ENCODE assay signal across 17 cellular contexts in the genomic region with DNA sequence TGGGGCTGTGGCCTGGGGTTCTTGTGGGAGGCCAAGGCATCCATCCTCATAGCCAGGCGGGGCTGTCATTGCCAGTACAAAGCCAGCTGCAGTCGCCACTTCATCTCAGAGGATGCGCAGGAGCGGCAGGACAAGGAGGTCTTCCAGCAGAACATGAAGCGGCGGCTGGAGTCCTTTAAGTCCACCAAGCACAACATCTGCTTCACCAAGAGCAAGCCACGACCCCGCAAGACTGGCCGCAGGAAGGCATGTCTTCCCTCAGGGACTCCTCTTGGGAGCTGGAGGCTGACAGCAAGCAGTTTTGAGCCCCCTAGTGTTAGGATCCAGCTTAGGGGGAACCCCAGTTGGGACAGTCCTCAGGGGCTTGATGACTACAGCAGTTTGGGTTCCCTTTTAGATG. TPM values are rescaled to one million over a fixed set of nuclear protein-coding genes. Genes with fewer than 3 reads are reported as not detected.
DNase-seq lines count a peak whose midpoint lies in the region; ATAC-seq, FAIRE-seq and TF ChIP-seq lines count a peak whose summit lies in the region.
"Had no signal": no experiment of that assay in that cellular context is flagged by ENCODE, and none has a peak within 500 bp of the region (broad histone marks: within the 10 kb centered on the region; RNA-seq: fewer than 3 reads in every experiment).

No MANE protein-coding gene starts in this region.

- peaks cover 40% of the 10 kb centered on the region for H3K27me3 Mint-ChIP-seq in astrocyte (ENCODE audit: low read depth, unreplicated experiment)

- peaks cover 9% of the 10 kb centered on the region for H3K9me3 Mint-ChIP-seq in astrocyte (ENCODE audit: unreplicated experiment)
- H3K9me3 Mint-ChIP-seq: activated naive CD4-positive, alpha-beta T cell treated with anti-CD3 and anti-CD28 coated beads for 36 hours; IgD-negative memory B cell; stimulated activated memory B cell treated with anti-CD40 and anti-IgM and Interleukin-4, amounts not matched to agents 10 μg/mL and 1 μg/mL and 100 μg/mL, for 72 hours had no signal

- H3K27ac ChIP-seq in astrocyte (ENCODE audit: low read depth, low read length): no peak overlapping the region
- no peak overlapping the region for H3K27ac ChIP-seq in mesendoderm (ENCODE audit: low read depth, low read length)
- H3K27ac ChIP-seq: body of pancreas, RWPE1, upper lobe of left lung had no signal

- peaks cover 6% of the 10 kb centered on the region for H3K36me3 Mint-ChIP-seq in astrocyte (ENCODE audit: low read depth, unreplicated experiment)
- H3K36me3 Mint-ChIP-seq: IgD-negative memory B cell; stimulated activated memory B cell treated with anti-CD40 and anti-IgM and Interleukin-4, amounts not matched to agents 10 μg/mL and 1 μg/mL and 100 μg/mL, for 72 hours had no signal

- no peak overlapping the region for H2BK15ac ChIP-seq in mesendoderm (replicated peaks; ENCODE audit: low read depth)

- peaks cover 10% of the 10 kb centered on the region for H3K4me1 Mint-ChIP-seq in astrocyte (ENCODE audit: low read depth, unreplicated experiment)
- H3K4me1 Mint-ChIP-seq: IgD-negative memory B cell; stimulated activated memory B cell treated with anti-CD40 and anti-IgM and Interleukin-4, amounts not matched to agents 10 μg/mL and 1 μg/mL and 100 μg/mL, for 72 hours had no signal

- no peak overlapping the region for H4K8ac ChIP-seq in mesendoderm (ENCODE audit: low read depth, low read length)

- H3K36me3 ChIP-seq in astrocyte (ENCODE audit: insufficient read depth, low read length) (no peaks in the 10 kb centered on the region), mesendoderm (ENCODE audit: control insufficient read depth, insufficient read depth, low read length) (no peaks in the 10 kb centered on the region)
- H3K36me3 ChIP-seq: upper lobe of left lung had no signal

- no peak overlapping the region for H3K27ac Mint-ChIP-seq in astrocyte (ENCODE audit: unreplicated experiment)
- H3K27ac Mint-ChIP-seq: activated naive CD4-positive, alpha-beta T cell treated with anti-CD3 and anti-CD28 coated beads for 36 hours; IgD-negative memory B cell; stimulated activated memory B cell treated with anti-CD40 and anti-IgM and Interleukin-4, amounts not matched to agents 10 μg/mL and 1 μg/mL and 100 μg/mL, for 72 hours had no signal

- ATAC-seq in GM21390 (IDR thresholded peaks at IDR 0.05; ENCODE audit: unreplicated experiment): no peak
- ATAC-seq: body of pancreas; left cardiac atrium; stimulated activated memory B cell treated with anti-CD40 and anti-IgM and Interleukin-4, amounts not matched to agents 10 μg/mL and 1 μg/mL and 100 μg/mL, for 72 hours had no signal

- H3K4me3 ChIP-seq in AG09309 (ENCODE audit: control insufficient read depth, low read depth, low read length) (no peak overlapping the region), astrocyte (ENCODE audit: insufficient read depth, low read depth, low read length) (no peak overlapping the region), mesendoderm (ENCODE audit: low read length) (no peak overlapping the region)
- H3K4me3 ChIP-seq: body of pancreas, smooth muscle cell, upper lobe of left lung had no signal

- no peaks in the 10 kb centered on the region for H3K79me2 ChIP-seq in astrocyte (ENCODE audit: insufficient read depth, low read length)
- H3K79me2 ChIP-seq in mesendoderm (ENCODE audit: control insufficient read depth, insufficient read depth, low read length): no peaks in the 10 kb centered on the region

- H2BK120ac ChIP-seq in mesendoderm (ENCODE audit: low read depth, low read length): no peak overlapping the region

- H3K27me3 ChIP-seq in astrocyte (ENCODE audit: insufficient read depth, low read length) (no peaks in the 10 kb centered on the region), mesendoderm (ENCODE audit: insufficient read depth, low read length, poor library complexity) (no peaks in the 10 kb centered on the region)
- H3K27me3 ChIP-seq: body of pancreas, upper lobe of left lung had no signal

- no peak overlapping the region for H2BK5ac ChIP-seq in mesendoderm (ENCODE audit: low read length)

- H3K56ac ChIP-seq in mesendoderm (ENCODE audit: low read length): peak overlapping the region; percentile 53

- H2AFZ ChIP-seq in astrocyte (ENCODE audit: low read depth, low read length): no peak overlapping the region

- no peaks in the 10 kb centered on the region for H3K9me3 ChIP-seq in astrocyte (ENCODE audit: insufficient read depth, low read depth, low read length)
- H3K9me3 ChIP-seq: body of pancreas, upper lobe of left lung had no signal

- WGBS in mesendoderm (ENCODE audit: extremely low coverage, insufficient coverage, low lambda C conversion rate): no CpG with 5 or more reads among the region's 9 CpGs

- no peak overlapping the region for H3K18ac ChIP-seq in mesendoderm (ENCODE audit: low read length)

- H3K79me1 ChIP-seq in mesendoderm (ENCODE audit: low read length): no peaks in the 10 kb centered on the region

- no peak overlapping the region for H3K9ac ChIP-seq in astrocyte (ENCODE audit: low read length)
- H3K9ac ChIP-seq in mesendoderm (ENCODE audit: low read length): no peak overlapping the region

- H3K23ac ChIP-seq in mesendoderm (ENCODE audit: low read length): peak overlapping the region; percentile 50

- peaks cover 17% of the 10 kb centered on the region for H3K4me1 ChIP-seq in astrocyte (ENCODE audit: insufficient read depth, low read length)
- peaks cover 7% of the 10 kb centered on the region for H3K4me1 ChIP-seq in mesendoderm (ENCODE audit: control insufficient read depth, low read depth, low read length)
- H3K4me1 ChIP-seq: body of pancreas had no signal

- H3K4ac ChIP-seq in mesendoderm (ENCODE audit: low read depth, low read length): no peak overlapping the region

- FAIRE-seq in astrocyte (lab: Jason Lieb, UNC): no peak

- TF ChIP-seq CTCF in AG09309 (IDR thresholded peaks at IDR 0.05; ENCODE audit: control insufficient read depth, insufficient read depth, low read depth, low read length, missing control alignments) (peak; percentile 17), GM12873 (IDR thresholded peaks at IDR 0.05; ENCODE audit: insufficient read depth, low read depth, low read length, missing control alignments) (peak; percentile 33), astrocyte (IDR thresholded peaks at IDR 0.05; ENCODE audit: insufficient read depth, low read depth, low read length) (peak; percentile 15)

- no peak overlapping the region for H4K5ac ChIP-seq in mesendoderm (ENCODE audit: low read length)

- DNase-seq in AG09309 (ENCODE audit: low read depth) (no peak), astrocyte (ENCODE audit: low read depth) (no peak), mesendoderm (no peak), NOMO-1 treated with DMSO at 0.1 percent for 48 hours (lab: John Stamatoyannopoulos, UW; ENCODE audit: unreplicated experiment) (no peak), occipital lobe (lab: John Stamatoyannopoulos, UW) (no peak)
- no peak for DNase-seq in effector CD4-positive, alpha-beta T cell
- DNase-seq: activated naive CD4-positive, alpha-beta T cell treated with anti-CD3 and anti-CD28 coated beads for 36 hours; body of pancreas; hypothalamus; left cardiac atrium; upper lobe of left lung had no signal

- H2AK5ac ChIP-seq in mesendoderm (ENCODE audit: low read length): peak overlapping the region; percentile 33

- no peaks in the 10 kb centered on the region for H4K20me1 ChIP-seq in astrocyte (ENCODE audit: insufficient read depth, low read length)

- no peak overlapping the region for H3K4me2 ChIP-seq in astrocyte (ENCODE audit: low read length)
- no peak overlapping the region for H3K4me2 ChIP-seq in mesendoderm (ENCODE audit: low read length)
- H3K4me2 ChIP-seq: smooth muscle cell had no signal

- no peak overlapping the region for H3K4me3 Mint-ChIP-seq in astrocyte (ENCODE audit: unreplicated experiment)
- H3K4me3 Mint-ChIP-seq: activated naive CD4-positive, alpha-beta T cell treated with anti-CD3 and anti-CD28 coated beads for 36 hours; IgD-negative memory B cell; stimulated activated memory B cell treated with anti-CD40 and anti-IgM and Interleukin-4, amounts not matched to agents 10 μg/mL and 1 μg/mL and 100 μg/mL, for 72 hours had no signal

RNA-seq across cellular contexts. Expression of a gene that starts 15.1 kb away (rescaled TPM):
- total RNA-seq in astrocyte (1.8 and 2.4 TPM in 2 replicates), occipital lobe (2.3 TPM)
- 1.8 TPM for polyA plus RNA-seq in mesendoderm (2013, experiment 1 of 2)
- 2.0 TPM for polyA plus RNA-seq in mesendoderm (2013, experiment 2 of 2)

RNA-seq across cellular contexts. Expression of a gene that starts 15.5 kb away (rescaled TPM):
- total RNA-seq in astrocyte: 2.4 and 2.5 TPM in 2 replicates
- 1.1 TPM for polyA plus RNA-seq in mesendoderm (2013, experiment 1 of 2)
- polyA plus RNA-seq in mesendoderm (2013, experiment 2 of 2): 0.95 TPM
- 1.2 TPM for total RNA-seq in occipital lobe

RNA-seq across cellular contexts. Expression of a gene that starts 17.0 kb away (rescaled TPM):
- total RNA-seq in astrocyte (38.1 and 40.5 TPM in 2 replicates), occipital lobe (2.5 TPM)
- polyA plus RNA-seq in mesendoderm (2013, experiment 1 of 2): 37.1 TPM
- polyA plus RNA-seq in mesendoderm (2013, experiment 2 of 2): 37.3 TPM

RNA-seq across cellular contexts. Expression of a gene that starts 37.3 kb away (rescaled TPM):
- 47.5 and 51.6 TPM in 2 replicates for total RNA-seq in astrocyte
- polyA plus RNA-seq in mesendoderm (2013, experiment 1 of 2): 37.1 TPM
- 34.1 TPM for polyA plus RNA-seq in mesendoderm (2013, experiment 2 of 2)
- 14.7 TPM for total RNA-seq in occipital lobe

Comparison
In these comparisons a context has a peak if more than half of its experiments do, and no peak if none do; other contexts are left out.
1. RNA of a gene that starts 17.0 kb away (total RNA-seq): 38.1 to 40.5 TPM in astrocyte; 2.5 TPM in occipital lobe (single experiment); every median in the first group is over 10 times any median in the second.
2. Peak in every context shown above with its lines, with median percentiles within 50 percentile points of each other: CTCF ChIP-seq.